In genomic region chr11:46050652-46051051, GRCh38 we compare ENCODE assay signal across 15 cellular contexts.
A peak's percentile ranks its signal among the peaks of the same experiment; 100 is the strongest.
DNase-seq lines count a peak whose midpoint lies in the region; ATAC-seq and TF ChIP-seq lines count a peak whose summit lies in the region.
"Had no signal": no experiment of that assay in that cellular context is flagged by ENCODE, and none has a peak within 500 bp of the region (broad histone marks: within the 10 kb centered on the region; RNA-seq: fewer than 3 reads in every experiment).

No MANE protein-coding gene starts in this region.

- no peak overlapping the region for H3K4me2 ChIP-seq in neuronal stem cell (ENCODE audit: insufficient read depth, low read length, poor library complexity, severe bottlenecking)

- no peak overlapping the region for H2AFZ ChIP-seq in neuronal stem cell (ENCODE audit: low read length)

- H3K4me1 ChIP-seq in neuronal stem cell (ENCODE audit: control insufficient read depth in 2 of 2, insufficient read depth in 1 of 2, low read depth in 1 of 2, low read length in 2 of 2): peaks cover 30 to 35% of the 10 kb centered on the region in 2 donors

- H2BK120ac ChIP-seq in neuronal stem cell (ENCODE audit: low read depth, low read length): no peak overlapping the region

- no peak overlapping the region for H3K18ac ChIP-seq in neuronal stem cell (ENCODE audit: low read length)

- DNase-seq in GF-D8 (lab: John Stamatoyannopoulos, UW) (peak; percentile 0), NCI-H69 (lab: John Stamatoyannopoulos, UW) (peak; percentile 49), foreskin fibroblast (peak; percentile 14 to 25), neuronal stem cell (ENCODE audit: low spot score) (no peak), DMS114 treated with DMSO at 0.1 percent for 48 hours (lab: John Stamatoyannopoulos, UW; ENCODE audit: unreplicated experiment) (no peak), NCI-H1092 treated with DMSO at 0.1 percent for 48 hours (lab: John Stamatoyannopoulos, UW) (no peak)
- DNase-seq in stimulated activated effector memory CD8-positive, alpha-beta T cell treated with anti-CD3 and anti-CD28 coated beads, Interleukin-12 subunit alpha, Interleukin-12 subunit beta, amount 100 ng/mL, for 72 hours (ENCODE audit: low spot score in 2 of 2): no peak
- DNase-seq: activated naive CD8-positive, alpha-beta T cell treated with anti-CD3 and anti-CD28 coated beads for 36 hours; activated T-cell treated with anti-CD3 and anti-CD28 coated beads, Interleukin-2, amount 50 U/mL, for 24 hours; COR-L47; effector CD8-positive, alpha-beta T cell; natural killer cell; NCI-H510A treated with DMSO at 0.1 percent for 48 hours; OCI-M1 had no signal

- H3K27me3 ChIP-seq in neuronal stem cell (ENCODE audit: control insufficient read depth in 3 of 3, insufficient read depth in 3 of 3, low read depth in 1 of 3, low read length in 3 of 3): no peaks in the 10 kb centered on the region

- H2BK12ac ChIP-seq in neuronal stem cell (ENCODE audit: low read length): no peak overlapping the region

- no peak overlapping the region for H2BK15ac ChIP-seq in neuronal stem cell (ENCODE audit: low read length)

- H3K36me3 ChIP-seq in neuronal stem cell (replicated peaks in 1 of 2; ENCODE audit: control insufficient read depth in 2 of 2, insufficient read depth in 2 of 2, low read length in 2 of 2): peaks cover 0 to 14% of the 10 kb centered on the region in 2 donors

- no peak for ATAC-seq in HG02938 (IDR thresholded peaks at IDR 0.05; ENCODE audit: unreplicated experiment)
- no peak for ATAC-seq in stimulated activated effector memory CD8-positive, alpha-beta T cell treated with anti-CD3 and anti-CD28 coated beads, Interleukin-12 subunit alpha, Interleukin-12 subunit beta, amount 100 ng/mL, for 72 hours
- ATAC-seq: natural killer cell had no signal

- H4K8ac ChIP-seq in neuronal stem cell (ENCODE audit: low read depth, low read length): no peak overlapping the region

- peaks cover 0 to 5% of the 10 kb centered on the region in 2 donors for H3K9me3 ChIP-seq in neuronal stem cell (replicated peaks in 1 of 2; ENCODE audit: control insufficient read depth in 2 of 2, insufficient read depth in 1 of 2, low read depth in 1 of 2, low read length in 2 of 2)

- H3K4me3 ChIP-seq in foreskin fibroblast (ENCODE audit: low read depth in 1 of 2, low read length in 2 of 2) (no peak overlapping the region), neuronal stem cell (ENCODE audit: low read length in 2 of 2) (no peak overlapping the region)

- H3K79me1 ChIP-seq in neuronal stem cell (ENCODE audit: low read depth, low read length): no peaks in the 10 kb centered on the region

- TF ChIP-seq CTCF in foreskin fibroblast (IDR thresholded peaks at IDR 0.05; ENCODE audit: low read depth, low read length): no peak

- peaks cover 33% of the 10 kb centered on the region for H3K36me3 Mint-ChIP-seq in stimulated activated effector memory CD8-positive, alpha-beta T cell treated with anti-CD3 and anti-CD28 coated beads, Interleukin-12 subunit alpha, Interleukin-12 subunit beta, amount 100 ng/mL, for 72 hours
- H3K36me3 Mint-ChIP-seq: natural killer cell had no signal

- H4K91ac ChIP-seq in neuronal stem cell (ENCODE audit: low read depth, low read length, poor library complexity): no peak overlapping the region

- H3K14ac ChIP-seq in neuronal stem cell (ENCODE audit: low read length): no peak overlapping the region

- H3K4ac ChIP-seq in neuronal stem cell (ENCODE audit: low read length): no peak overlapping the region

- no CpG with 5 or more reads among the region's 2 CpGs for WGBS in neuronal stem cell (ENCODE audit: extremely low coverage in 2 of 2, insufficient read length in 2 of 2, insufficient replicate concordance in 1 of 2), 2 donors

- H3K23ac ChIP-seq in neuronal stem cell (ENCODE audit: low read depth, low read length, poor library complexity): no peak overlapping the region

- no peak overlapping the region for H3K27ac Mint-ChIP-seq in stimulated activated effector memory CD8-positive, alpha-beta T cell treated with anti-CD3 and anti-CD28 coated beads, Interleukin-12 subunit alpha, Interleukin-12 subunit beta, amount 100 ng/mL, for 72 hours
- H3K27ac Mint-ChIP-seq: activated naive CD8-positive, alpha-beta T cell treated with anti-CD3 and anti-CD28 coated beads for 36 hours; activated T-cell treated with anti-CD3 and anti-CD28 coated beads, Interleukin-2, amount 50 U/mL, for 24 hours had no signal

- no peak overlapping the region for H3K4me3 Mint-ChIP-seq in stimulated activated effector memory CD8-positive, alpha-beta T cell treated with anti-CD3 and anti-CD28 coated beads, Interleukin-12 subunit alpha, Interleukin-12 subunit beta, amount 100 ng/mL, for 72 hours
- H3K4me3 Mint-ChIP-seq: activated naive CD8-positive, alpha-beta T cell treated with anti-CD3 and anti-CD28 coated beads for 36 hours; activated T-cell treated with anti-CD3 and anti-CD28 coated beads, Interleukin-2, amount 50 U/mL, for 24 hours; natural killer cell had no signal

- no peak overlapping the region for H2BK5ac ChIP-seq in neuronal stem cell (ENCODE audit: low read length)

- peak overlapping the region; percentile 51 for H3K27ac ChIP-seq in neuronal stem cell (replicated peaks; ENCODE audit: low read length)

- no peak overlapping the region for H3K9ac ChIP-seq in neuronal stem cell (ENCODE audit: low read depth, low read length, poor library complexity)

- peaks cover 33% of the 10 kb centered on the region for H3K4me1 Mint-ChIP-seq in stimulated activated effector memory CD8-positive, alpha-beta T cell treated with anti-CD3 and anti-CD28 coated beads, Interleukin-12 subunit alpha, Interleukin-12 subunit beta, amount 100 ng/mL, for 72 hours

- H3K9me3 Mint-ChIP-seq in stimulated activated effector memory CD8-positive, alpha-beta T cell treated with anti-CD3 and anti-CD28 coated beads, Interleukin-12 subunit alpha, Interleukin-12 subunit beta, amount 100 ng/mL, for 72 hours: no peaks in the 10 kb centered on the region
- H3K9me3 Mint-ChIP-seq: activated naive CD8-positive, alpha-beta T cell treated with anti-CD3 and anti-CD28 coated beads for 36 hours; activated T-cell treated with anti-CD3 and anti-CD28 coated beads, Interleukin-2, amount 50 U/mL, for 24 hours; natural killer cell had no signal

- H2AK5ac ChIP-seq in neuronal stem cell (ENCODE audit: low read depth, low read length): no peak overlapping the region

Comparison
In these comparisons a context has a peak if more than half of its experiments do, and no peak if none do; other contexts are left out.
1. DNase-seq: peak in GF-D8 (single experiment), NCI-H69 (single experiment) and foreskin fibroblast (2 of 2); none in neuronal stem cell (single experiment), DMS114 treated with DMSO at 0.1 percent for 48 hours (single experiment), NCI-H1092 treated with DMSO at 0.1 percent for 48 hours (single experiment) and stimulated activated effector memory CD8-positive, alpha-beta T cell treated with anti-CD3 and anti-CD28 coated beads, Interleukin-12 subunit alpha, Interleukin-12 subunit beta, amount 100 ng/mL, for 72 hours (0 of 2).